Comparison of ENCODE assay signal across 12 cellular contexts in genomic region chr4:107153228-107153627, GRCh38.
DNase-seq lines count a peak whose midpoint lies in the region; ATAC-seq and TF ChIP-seq lines count a peak whose summit lies in the region.
"Had no signal": no experiment of that assay in that cellular context is flagged by ENCODE, and none has a peak within 500 bp of the region (broad histone marks: within the 10 kb centered on the region; RNA-seq: fewer than 3 reads in every experiment).

No MANE protein-coding gene starts in this region.

- H3K27me3 Mint-ChIP-seq in H9 (ENCODE audit: low read depth): no peaks in the 10 kb centered on the region

- H3K9me3 ChIP-seq in H9 (ENCODE audit: control insufficient read depth, low read depth, low read length): no peaks in the 10 kb centered on the region
- H3K9me3 ChIP-seq: adrenal gland had no signal

- no peaks in the 10 kb centered on the region for H3K23me2 ChIP-seq in H9 (ENCODE audit: insufficient read length, low read depth, low read length, poor library complexity, severe bottlenecking)

- no peak overlapping the region for H3K4ac ChIP-seq in H9 (ENCODE audit: low read depth, low read length)

- H3K9me3 Mint-ChIP-seq in H9: no peaks in the 10 kb centered on the region

- DNase-seq in H9 (peak; percentile 72), SK-MEL-5 (ENCODE audit: low read depth, low spot score) (peak; percentile 57), kidney epithelial cell (ENCODE audit: low read depth) (no peak), Kasumi-1 (lab: John Stamatoyannopoulos, UW) (no peak)
- DNase-seq in activated CD4-positive, alpha-beta T cell treated with anti-CD3 and anti-CD28 coated beads, Interleukin-2, amount 50 U/mL, for 48 hours: no peak
- DNase-seq: adrenal gland, substantia nigra had no signal

- H3K23ac ChIP-seq in H9 (ENCODE audit: insufficient read length, low read depth, low read length): no peak overlapping the region

- no peak overlapping the region for H2BK120ac ChIP-seq in H9 (ENCODE audit: low read depth, low read length, poor library complexity, severe bottlenecking)

- H3K4me3 ChIP-seq in kidney epithelial cell (ENCODE audit: low read depth, low read length): no peak overlapping the region
- H3K4me3 ChIP-seq: adrenal gland, skin epidermis had no signal

- H3K4me3 Mint-ChIP-seq in H9: no peak overlapping the region

- H2BK12ac ChIP-seq in H9 (ENCODE audit: insufficient read length, low read depth, low read length): no peak overlapping the region

- H3K79me1 ChIP-seq in H9 (ENCODE audit: insufficient read depth, low read depth, low read length, poor library complexity, severe bottlenecking): no peaks in the 10 kb centered on the region

- H3K79me2 ChIP-seq in H9 (ENCODE audit: insufficient read depth, low read length): no peaks in the 10 kb centered on the region

- no CpG with 5 or more reads among the region's 4 CpGs for WGBS in H9 (ENCODE audit: extremely low coverage, insufficient read length, low lambda C conversion rate)

- H4K8ac ChIP-seq in H9 (replicated peaks; ENCODE audit: insufficient read length, low read depth, low read length): no peak overlapping the region

- no peak overlapping the region for H3K56ac ChIP-seq in H9 (ENCODE audit: insufficient read length, low read depth, low read length)

- no peak overlapping the region for H3K14ac ChIP-seq in H9 (ENCODE audit: insufficient read depth, low read length)

- peaks cover 19 to 22% of the 10 kb centered on the region in 2 experiments for H3K4me1 Mint-ChIP-seq in H9

- no peaks in the 10 kb centered on the region for H3K36me3 Mint-ChIP-seq in H9 (ENCODE audit: insufficient read depth in 1 of 3, low read depth in 3 of 3)

- no peaks in the 10 kb centered on the region for H4K20me1 ChIP-seq in H9 (ENCODE audit: control insufficient read depth, insufficient read depth, insufficient read length)

- H2AFZ ChIP-seq in H9 (ENCODE audit: low read length): no peak overlapping the region

- no peaks in the 10 kb centered on the region; the same call in 1 of the 2 replicates for H3K4me1 ChIP-seq in H9 (ENCODE audit: insufficient read depth, low read length)
- H3K4me1 ChIP-seq: adrenal gland had no signal

- H3K27ac ChIP-seq in C4-2B: no peak overlapping the region
- no peak overlapping the region for H3K27ac ChIP-seq in H9 (ENCODE audit: insufficient read length, low read depth, low read length)
- H3K27ac ChIP-seq: adrenal gland, skin epidermis, VCaP had no signal

- H4K91ac ChIP-seq in H9 (ENCODE audit: insufficient read length, low read depth, low read length): no peak overlapping the region

- H3K27ac Mint-ChIP-seq in H9: peak overlapping the region in 2 of 3 experiments; percentile 21 to 55; a peak in 4 of 7 replicates

- H3K18ac ChIP-seq in H9 (ENCODE audit: insufficient read length, low read depth, low read length): no peak overlapping the region

- in situ Hi-C loops in SK-MEL-5 (cut with HindIII; ENCODE audit: low pct_unique_long_range_greater_than_20kb, low sequenced_read_pairs): no loop called here

- H3K4me2 ChIP-seq in H9 (ENCODE audit: insufficient read depth, insufficient read length, low read length): no peak overlapping the region

- no peak overlapping the region for H2BK20ac ChIP-seq in H9 (ENCODE audit: low read depth, low read length, poor library complexity, severe bottlenecking)

- H4K5ac ChIP-seq in H9 (ENCODE audit: insufficient read length, low read depth, low read length): no peak overlapping the region

- H3T11ph ChIP-seq in H9 (ENCODE audit: low read length): no peak overlapping the region

- peak; percentile 42 for TF ChIP-seq CTCF in C4-2B (conservative IDR thresholded peaks at IDR 0.05)
- peak; percentile 70 for TF ChIP-seq CTCF in H9 (conservative IDR thresholded peaks at IDR 0.05)
- peak; percentile 13 for TF ChIP-seq CTCF in kidney epithelial cell (IDR thresholded peaks at IDR 0.05; ENCODE audit: insufficient read depth, low read length, poor library complexity, severe bottlenecking)

- H2AK5ac ChIP-seq in H9 (ENCODE audit: insufficient read length, low read length): no peak overlapping the region

- H2BK5ac ChIP-seq in H9 (ENCODE audit: insufficient read length, low read length): no peak overlapping the region

- no peak for ATAC-seq in HG03439 (IDR thresholded peaks at IDR 0.05; ENCODE audit: unreplicated experiment)
- ATAC-seq in HG02571 (IDR thresholded peaks at IDR 0.05; ENCODE audit: unreplicated experiment): no peak

- H3K36me3 ChIP-seq in kidney epithelial cell (ENCODE audit: control insufficient read depth, insufficient read depth, low read length): no peaks in the 10 kb centered on the region
- H3K36me3 ChIP-seq: adrenal gland had no signal

- H3K27me3 ChIP-seq in H9 (ENCODE audit: insufficient read depth, low read length): no peaks in the 10 kb centered on the region
- H3K27me3 ChIP-seq in kidney epithelial cell (ENCODE audit: control insufficient read depth, insufficient read depth, low read length): no peaks in the 10 kb centered on the region
- H3K27me3 ChIP-seq: adrenal gland had no signal

- H2BK15ac ChIP-seq in H9 (ENCODE audit: low read depth, low read length): no peak overlapping the region

- H3K9ac ChIP-seq in H9 (ENCODE audit: extremely low read depth, insufficient read length, low read length): no peak overlapping the region

Comparison
In these comparisons a context has a peak if more than half of its experiments do, and no peak if none do; other contexts are left out.
1. CTCF ChIP-seq: peak in every context shown above with its lines; median percentile 70 in H9; 42 in C4-2B; 13 in kidney epithelial cell.
2. DNase-seq: peak in H9 (single experiment) and SK-MEL-5 (single experiment); none in kidney epithelial cell (single experiment), activated CD4-positive, alpha-beta T cell treated with anti-CD3 and anti-CD28 coated beads, Interleukin-2, amount 50 U/mL, for 48 hours (0 of 2) and Kasumi-1 (0 of 2).